ENCODE assay signal across 29 cellular contexts in the genomic region with DNA sequence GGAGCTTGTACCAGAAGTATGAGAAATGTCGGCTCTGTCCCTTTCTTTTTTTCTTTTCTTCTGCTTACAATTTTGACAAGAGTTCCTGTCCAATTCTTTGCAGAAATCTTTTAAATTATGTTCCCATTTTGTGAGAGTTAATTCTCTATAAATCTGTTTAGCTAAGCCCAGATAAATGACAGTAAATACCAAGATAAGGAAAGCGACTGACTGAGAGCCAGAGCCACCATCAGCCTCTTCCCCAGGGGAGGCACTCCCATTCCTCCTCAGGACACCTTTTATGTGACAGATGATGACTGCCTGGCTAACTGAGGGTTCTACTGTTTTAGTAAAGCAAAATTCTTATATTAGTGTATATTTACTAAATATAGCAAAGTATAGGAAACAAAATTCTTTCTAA.
"Had no signal": no experiment of that assay in that cellular context is flagged by ENCODE, and none has a peak within 500 bp of the region (broad histone marks: within the 10 kb centered on the region; RNA-seq: fewer than 3 reads in every experiment).

No MANE protein-coding gene starts in this region.

- H3K4me3 ChIP-seq: coronary artery, esophagus squamous epithelium, gastroesophageal sphincter, heart right ventricle had no signal

- H3K4me1 Mint-ChIP-seq: activated CD4-positive, alpha-beta T cell treated with anti-CD3 and anti-CD28 coated beads for 36 hours; activated naive CD4-positive, alpha-beta T cell treated with anti-CD3 and anti-CD28 coated beads, Interleukin-2, amount 10 ng/mL, durations not matched to agents 7 days and 5 days had no signal

- H3K27me3 Mint-ChIP-seq: activated CD4-positive, alpha-beta memory T cell treated with anti-CD3 and anti-CD28 coated beads for 36 hours; activated CD4-positive, alpha-beta T cell treated with anti-CD3 and anti-CD28 coated beads for 36 hours; activated CD4-positive, alpha-beta T cell treated with anti-CD3 and anti-CD28 coated beads, Interleukin-2, amount 10 ng/mL, durations not matched to agents 24 days and 14 days; activated CD8-positive, alpha-beta memory T cell treated with anti-CD3 and anti-CD28 coated beads, Interleukin-2, amount 10 ng/mL, durations not matched to agents 7 days and 5 days; activated naive CD4-positive, alpha-beta T cell treated with anti-CD3 and anti-CD28 coated beads, Interleukin-2, amount 10 ng/mL, durations not matched to agents 7 days and 5 days; activated naive CD8-positive, alpha-beta T cell; central memory CD8-positive, alpha-beta T cell; T-helper 17 cell had no signal

- H3K4me1 ChIP-seq: gastroesophageal sphincter had no signal

- ATAC-seq: activated CD4-positive, alpha-beta T cell treated with anti-CD3 and anti-CD28 coated beads for 36 hours; activated CD8-positive, alpha-beta T cell treated with anti-CD3 and anti-CD28 coated beads, Interleukin-2, amount 10 ng/mL, durations not matched to agents 7 days and 5 days; gastroesophageal sphincter; heart right ventricle; T-helper 17 cell had no signal

- H3K27me3 ChIP-seq: brain microvascular endothelial cell, esophagus squamous epithelium, gastroesophageal sphincter, heart right ventricle had no signal

- H3K27ac ChIP-seq: brain microvascular endothelial cell, coronary artery, epithelial cell of prostate, esophagus squamous epithelium, gastroesophageal sphincter, heart right ventricle had no signal

- H3K9me3 ChIP-seq: esophagus squamous epithelium, gastroesophageal sphincter, heart right ventricle had no signal

- H3K36me3 ChIP-seq: brain microvascular endothelial cell, esophagus squamous epithelium, gastroesophageal sphincter, heart right ventricle had no signal

- H3K9me3 Mint-ChIP-seq: central memory CD8-positive, alpha-beta T cell had no signal

- H3K4me3 Mint-ChIP-seq: activated CD4-positive, alpha-beta memory T cell treated with anti-CD3 and anti-CD28 coated beads for 36 hours; activated CD4-positive, alpha-beta T cell treated with anti-CD3 and anti-CD28 coated beads for 36 hours; activated CD4-positive, alpha-beta T cell treated with anti-CD3 and anti-CD28 coated beads, Interleukin-2, amount 10 ng/mL, durations not matched to agents 24 days and 14 days; activated CD8-positive, alpha-beta memory T cell treated with anti-CD3 and anti-CD28 coated beads, Interleukin-2, amount 10 ng/mL, durations not matched to agents 7 days and 5 days; activated CD8-positive, alpha-beta T cell treated with anti-CD3 and anti-CD28 coated beads, Interleukin-2, amount 10 ng/mL, durations not matched to agents 7 days and 5 days; activated naive CD4-positive, alpha-beta T cell treated with anti-CD3 and anti-CD28 coated beads, Interleukin-2, amount 10 ng/mL, durations not matched to agents 7 days and 5 days; activated naive CD8-positive, alpha-beta T cell; activated T-cell treated with anti-CD3 and anti-CD28 coated beads, Interleukin-2, amount 50 U/mL, for 72 hours; central memory CD8-positive, alpha-beta T cell; T-helper 17 cell; T-helper 2 cell treated with Interferon-gamma antibody and Interleukin-4, amounts not matched to agents 5 μg/mL and 100 μg/mL, for 36 hours had no signal

- H3K36me3 Mint-ChIP-seq: activated CD4-positive, alpha-beta memory T cell treated with anti-CD3 and anti-CD28 coated beads for 36 hours; activated naive CD8-positive, alpha-beta T cell had no signal

- H3K27ac Mint-ChIP-seq: activated CD4-positive, alpha-beta memory T cell treated with anti-CD3 and anti-CD28 coated beads for 36 hours; activated CD4-positive, alpha-beta T cell treated with anti-CD3 and anti-CD28 coated beads for 36 hours; activated CD4-positive, alpha-beta T cell treated with anti-CD3 and anti-CD28 coated beads, Interleukin-2, amount 10 ng/mL, durations not matched to agents 24 days and 14 days; activated CD8-positive, alpha-beta memory T cell treated with anti-CD3 and anti-CD28 coated beads, Interleukin-2, amount 10 ng/mL, durations not matched to agents 7 days and 5 days; activated CD8-positive, alpha-beta T cell treated with anti-CD3 and anti-CD28 coated beads, Interleukin-2, amount 10 ng/mL, durations not matched to agents 7 days and 5 days; activated naive CD4-positive, alpha-beta T cell treated with anti-CD3 and anti-CD28 coated beads, Interleukin-2, amount 10 ng/mL, durations not matched to agents 7 days and 5 days; activated naive CD8-positive, alpha-beta T cell; activated T-cell treated with anti-CD3 and anti-CD28 coated beads, Interleukin-2, amount 50 U/mL, for 72 hours; T-helper 2 cell treated with Interferon-gamma antibody and Interleukin-4, amounts not matched to agents 5 μg/mL and 100 μg/mL, for 36 hours had no signal

- DNase-seq: activated CD4-positive, alpha-beta memory T cell treated with anti-CD3 and anti-CD28 coated beads for 36 hours; activated CD4-positive, alpha-beta T cell treated with anti-CD3 and anti-CD28 coated beads for 36 hours; activated CD4-positive, alpha-beta T cell treated with anti-CD3 and anti-CD28 coated beads, Interleukin-2, amount 10 ng/mL, durations not matched to agents 24 days and 14 days; activated CD4-positive, CD25-positive, alpha-beta regulatory T cell; activated CD4-positive, CD25-positive, alpha-beta regulatory T cell treated with anti-CD3 and anti-CD28 coated beads, Interleukin-2, amount 50 U/mL, for 72 hours; activated CD8-positive, alpha-beta memory T cell treated with anti-CD3 and anti-CD28 coated beads, Interleukin-2, amount 10 ng/mL, durations not matched to agents 7 days and 5 days; activated CD8-positive, alpha-beta memory T cell treated with anti-CD3 and anti-CD28 coated beads, Interleukin-2, amount 50 U/mL, for 4 hours; activated CD8-positive, alpha-beta T cell treated with anti-CD3 and anti-CD28 coated beads, Interleukin-2, amount 10 ng/mL, durations not matched to agents 7 days and 5 days; activated gamma-delta T cell; activated naive CD4-positive, alpha-beta T cell; activated naive CD4-positive, alpha-beta T cell treated with anti-CD3 and anti-CD28 coated beads, Interleukin-2, amount 10 ng/mL, durations not matched to agents 7 days and 5 days; activated T-cell treated with anti-CD3 and anti-CD28 coated beads, Interleukin-2, amount 50 U/mL, for 1 hour; activated T-cell treated with anti-CD3 and anti-CD28 coated beads, Interleukin-2, amount 50 U/mL, for 72 hours; amniotic stem cell; anterior cingulate cortex; brain microvascular endothelial cell; dermis blood vessel endothelial cell; effector CD8-positive, alpha-beta T cell; esophagus squamous epithelium; heart right ventricle; T-helper 1 cell; T-helper 17 cell; T1000 had no signal
